ENCODE assay signal across 8 cellular contexts in genomic region chr2:218892693-218893348, GRCh38. TPM values are rescaled to one million over a fixed set of nuclear protein-coding genes. Genes with fewer than 3 reads are reported as not detected.
A peak's percentile ranks its signal among the peaks of the same experiment; 100 is the strongest.
DNase-seq lines count a peak whose midpoint lies in the region; TF ChIP-seq lines count a peak whose summit lies in the region.

No MANE protein-coding gene starts in this region.

- POLR2A ChIA-PET in PC-9 (lab: Charles Lee; ENCODE audit: unreplicated experiment): interaction anchor here (0.6 to 0.7 kb wide), 2 partner anchors 241 to 512 kb away, joined by 4 to 5 read pairs; no protein-coding TSS in a partner anchor

- TF ChIP-seq CTCF in GM20000 (IDR thresholded peaks at IDR 0.05; ENCODE audit: extremely low read depth, missing control alignments) (peak; percentile 69), PC-9 (conservative IDR thresholded peaks at IDR 0.05) (peak; percentile 22; the same call in 1 of the 2 replicates), suprapubic skin (IDR thresholded peaks at IDR 0.05) (peak in 1 of 2 donors; percentile 53)

- CTCF ChIA-PET in PC-9 (lab: Charles Lee): interaction anchor here (0.7 to 1.9 kb wide), 3 partner anchors 10 to 110 kb away, joined by 3 to 8 read pairs (median 6); no protein-coding TSS in a partner anchor

- peak overlapping the region; percentile 87 for H3K4me2 ChIP-seq in PC-9

- 0 out of 2 replicates have a peak overlapping the region, but pooled peaks have one; percentile 52 for H2AFZ ChIP-seq in PC-9

- no peak for TF ChIP-seq EP300 in suprapubic skin (IDR thresholded peaks at IDR 0.05)

- intact Hi-C loops in PC-9 (cut with micrococcal nuclease; ENCODE audit: unreplicated experiment): loop anchor here (10.0 kb wide), 1 partner anchor 382 kb away; the partner anchor contains the start of gene DNAJB2

- peaks cover 40% of the 10 kb centered on the region for H3F3A ChIP-seq in PC-9 (ENCODE audit: insufficient read depth, low read depth)

- H3K36me3 ChIP-seq in PC-9 (ENCODE audit: low read depth) (no peaks in the 10 kb centered on the region), suprapubic skin (no peaks in the 10 kb centered on the region)

- WGBS in suprapubic skin: 0% methylated on average over 34 of the region's 72 CpGs

- H3K4me3 ChIP-seq in PC-9: peak overlapping the region; percentile 53
- H3K4me3 ChIP-seq in suprapubic skin: peak overlapping the region; percentile 49

- H3K4me1 ChIP-seq in PC-9 (replicated peaks; ENCODE audit: insufficient read depth) (peaks cover 49% of the 10 kb centered on the region), suprapubic skin (peaks cover 58% of the 10 kb centered on the region)

- H3K9me2 ChIP-seq in PC-9 (ENCODE audit: insufficient read depth): no peaks in the 10 kb centered on the region

- H3K27me3 ChIP-seq in PC-9 (ENCODE audit: insufficient read depth, low read depth): no peaks in the 10 kb centered on the region
- H3K27me3 ChIP-seq in suprapubic skin: peaks cover 48% of the 10 kb centered on the region

- no peaks in the 10 kb centered on the region for H4K20me1 ChIP-seq in PC-9 (ENCODE audit: insufficient read depth)

- no peaks in the 10 kb centered on the region for H3K79me2 ChIP-seq in PC-9 (ENCODE audit: low read depth)

- DNase-seq in D341Med (ENCODE audit: low spot score): peak; percentile 87
- peak; percentile 84 for DNase-seq in GM20000 (ENCODE audit: low spot score)
- peak; percentile 44 for DNase-seq in HT1080 (ENCODE audit: low read depth)
- DNase-seq in PC-9: peak in 1 of 2 experiments; percentile 74
- DNase-seq in activated T-cell treated with anti-CD3 and anti-CD28 coated beads, Interleukin-2, amount 50 U/mL, for 48 hours: peak; percentile 84 to 90
- peak; percentile 15 for DNase-seq in fibroblast of peridontal ligament (ENCODE audit: extremely low read depth)
- DNase-seq in nucleus accumbens (lab: John Stamatoyannopoulos, UW): peak in 46 of 56 donors; percentile 9 to 81 (median 50)
- no peak for DNase-seq in suprapubic skin (ENCODE audit: low spot score in 2 of 2)

- H3K27ac ChIP-seq in PC-9: no peak overlapping the region
- H3K27ac ChIP-seq in suprapubic skin: peak overlapping the region; percentile 44

- no peak for TF ChIP-seq POLR2A in suprapubic skin (IDR thresholded peaks at IDR 0.05)

- no TSS peak for BruUV-seq in PC-9 (replicated peaks; lab: Mats Ljungman, UMichigan)

- H3K9me3 ChIP-seq in PC-9 (ENCODE audit: insufficient read depth, low read depth) (no peaks in the 10 kb centered on the region), suprapubic skin (no peaks in the 10 kb centered on the region)

RNA-seq across cellular contexts. Expression of gene WNT10A, which starts 12.2 kb away (rescaled TPM):
- total RNA-seq in HT1080 (2014; rRNA removed; shearing (Covaris generic)): 0.20 TPM in 1 of 2 replicates, not detected in the other
- polyA plus RNA-seq in HT1080 (2015; cell fraction: cytosol; rRNA removed): 0.27 TPM in 1 of 2 replicates, not detected in the other
- polyA plus RNA-seq in HT1080 (2015; cell fraction: nucleus; rRNA removed): 0.11 and 0.16 TPM in 2 replicates
- 1.2 and 2.3 TPM in 2 replicates for total RNA-seq in PC-9 (2021)
- total RNA-seq in suprapubic skin: 10 to 100 TPM; 14.3 to 20.7 (median 16.3) TPM

RNA-seq across cellular contexts. Expression of gene WNT6, which starts 33.2 kb away (rescaled TPM):
- total RNA-seq in HT1080 (2014; rRNA removed; shearing (Covaris generic)): not detected in 2 replicates
- polyA plus RNA-seq in HT1080 (2015; cell fraction: cytosol; rRNA removed): 0.05 TPM in 1 of 2 replicates, not detected in the other
- not detected in 2 replicates for polyA plus RNA-seq in HT1080 (2015; cell fraction: nucleus; rRNA removed)
- total RNA-seq in PC-9 (2021): 0.33 and 0.45 TPM in 2 replicates
- 1 to 10 TPM; 1.4 to 3.7 (median 2.3) TPM for total RNA-seq in suprapubic skin

Comparison
In these comparisons a context has a peak if more than half of its experiments do, and no peak if none do; other contexts are left out.
1. DNase-seq: peak in D341Med (single experiment), GM20000 (single experiment), HT1080 (single experiment), activated T-cell treated with anti-CD3 and anti-CD28 coated beads, Interleukin-2, amount 50 U/mL, for 48 hours (2 of 2), fibroblast of peridontal ligament (single experiment) and nucleus accumbens (46 of 56); none in suprapubic skin (0 of 2).